11 cellular contexts compared by ENCODE assay signal in the genomic region with DNA sequence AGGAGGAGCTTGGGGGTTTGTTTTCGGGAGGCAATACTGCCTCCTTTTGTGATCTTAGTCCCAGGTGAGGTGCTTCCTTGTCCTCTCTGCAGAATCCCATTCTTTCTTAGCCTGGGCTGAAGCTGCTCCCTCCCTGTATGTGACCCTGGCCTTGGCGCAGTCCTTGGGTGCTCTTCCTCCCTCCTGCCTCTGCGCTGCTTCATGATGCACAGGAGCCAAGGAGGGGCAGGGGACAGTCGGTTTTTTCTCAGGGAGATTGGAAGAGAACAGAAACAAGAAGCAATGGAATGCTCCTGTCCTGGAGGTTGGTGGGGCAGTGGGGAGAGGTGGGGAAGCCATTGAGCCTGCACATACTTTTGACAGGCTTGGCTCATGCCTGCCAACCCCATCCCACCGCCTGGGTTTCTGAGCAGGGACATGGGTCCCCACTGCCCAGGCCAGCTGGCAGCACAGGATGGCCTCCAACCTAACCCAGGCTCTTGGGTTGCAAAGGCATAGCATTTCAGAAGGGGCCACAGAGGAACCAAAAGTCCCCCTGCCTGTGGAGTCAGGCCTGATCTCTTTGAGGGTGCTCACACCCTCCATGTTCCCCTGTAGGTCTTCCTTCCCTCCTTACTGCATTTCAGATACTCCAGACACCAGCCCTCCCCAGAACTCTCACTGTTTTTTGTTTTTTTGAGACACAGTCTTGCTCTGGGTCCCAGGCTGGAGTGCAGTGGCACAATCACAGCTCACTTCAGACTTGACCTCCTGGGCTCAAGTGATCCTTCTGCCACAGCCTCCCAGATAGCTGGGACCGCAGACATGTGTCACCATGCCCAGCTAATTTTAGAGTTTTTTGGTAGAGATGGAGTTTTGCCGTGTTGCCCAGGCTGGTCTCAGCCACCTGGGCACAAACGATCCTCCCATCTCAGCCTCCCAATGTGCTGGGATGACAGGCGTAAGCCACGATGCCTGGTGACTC. TPM values are rescaled to one million over a fixed set of nuclear protein-coding genes. Genes with fewer than 3 reads are reported as not detected.
DNase-seq lines count a peak whose midpoint lies in the region; ATAC-seq and TF ChIP-seq lines count a peak whose summit lies in the region.
"Had no signal": no experiment of that assay in that cellular context is flagged by ENCODE, and none has a peak within 500 bp of the region (broad histone marks: within the 10 kb centered on the region; RNA-seq: fewer than 3 reads in every experiment).

No MANE protein-coding gene starts in this region.

- no peak overlapping the region for H3K4me3 ChIP-seq in CD4-positive, alpha-beta memory T cell (ENCODE audit: low read length in 2 of 2)
- peak overlapping the region in 1 of 4 donors; percentile 18 for H3K4me3 ChIP-seq in gastrocnemius medialis

- TF ChIP-seq POLR2A in gastrocnemius medialis (IDR thresholded peaks at IDR 0.05), result no peak

- CTCF ChIA-PET in CD4-positive, alpha-beta memory T cell (lab: Charles Lee; ENCODE audit: partially characterized antibody), result interaction anchor here (2.0 to 3.8 kb wide), 5 partner anchors 9 to 86 kb away, joined by 7 to 33 read pairs (median 17); no protein-coding TSS in a partner anchor

- no peaks in the 10 kb centered on the region for H3K27me3 ChIP-seq in CD4-positive, alpha-beta memory T cell (ENCODE audit: insufficient read depth, low read length)
- H3K27me3 ChIP-seq in foreskin keratinocyte, result no peaks in the 10 kb centered on the region
- H3K27me3 ChIP-seq in gastrocnemius medialis, result no peaks in the 10 kb centered on the region

- intact Hi-C loops in CD4-positive, alpha-beta memory T cell (cut with micrococcal nuclease), result no loop called here
- intact Hi-C loops in gastrocnemius medialis (cut with DNase I; ENCODE audit: low total_unique reads), result loop anchor here (1.0 to 10.0 kb wide), 2 partner anchors 10 to 786 kb away; partner anchors contain the start of gene CHTOP

- H3K4me1 Mint-ChIP-seq in CD4-positive, alpha-beta memory T cell, result peaks cover 61 to 99% (median 83%) of the 10 kb centered on the region in 4 donors

- POLR2A ChIA-PET in CD4-positive, alpha-beta memory T cell (lab: Charles Lee; ENCODE audit: partially characterized antibody), result interaction anchor here (1.9 to 20.0 kb wide), 9 partner anchors 9 to 78 kb away, joined by 7 to 324 read pairs (median 17); partner anchors contain the start of gene IL6R

- ATAC-seq in foreskin keratinocyte, result no peak
- ATAC-seq in gastrocnemius medialis, result no peak
- ATAC-seq in GM18873 (IDR thresholded peaks at IDR 0.05; ENCODE audit: low FRiP score, unreplicated experiment), result no peak
- ATAC-seq in esophagus mucosa, result no peak

- H3K4me1 ChIP-seq in CD4-positive, alpha-beta memory T cell (ENCODE audit: insufficient read depth, low read length), result peaks cover 91% of the 10 kb centered on the region
- H3K4me1 ChIP-seq in foreskin keratinocyte (peaks cover 57% of the 10 kb centered on the region), gastrocnemius medialis (peaks cover 97 to 99% of the 10 kb centered on the region in 2 donors)

- no peak for DNase-seq in CD4-positive, alpha-beta memory T cell
- no peak for DNase-seq in foreskin keratinocyte
- no peak for DNase-seq in gastrocnemius medialis
- no peak for DNase-seq in NCI-H187 (lab: John Stamatoyannopoulos, UW)
- no peak for DNase-seq in hippocampal formation (lab: John Stamatoyannopoulos, UW)
- DNase-seq: activated effector memory CD4-positive, alpha-beta T cell treated with Interleukin-2 at 50 U/mL for 16 hours; NCI-H748 treated with DMSO at 0.1 percent for 48 hours had no signal

- H3K27ac Mint-ChIP-seq in CD4-positive, alpha-beta memory T cell, result peak overlapping the region; percentile 51 to 90 (median 84)

- H3K9me3 ChIP-seq in CD4-positive, alpha-beta memory T cell (ENCODE audit: control insufficient read depth in 1 of 2, low read length in 2 of 2), result no peaks in the 10 kb centered on the region
- no peaks in the 10 kb centered on the region for H3K9me3 ChIP-seq in gastrocnemius medialis

- no peak for TF ChIP-seq CTCF in VCaP (conservative IDR thresholded peaks at IDR 0.05)
- no peak for TF ChIP-seq CTCF in foreskin keratinocyte (conservative IDR thresholded peaks at IDR 0.05)
- no peak for TF ChIP-seq CTCF in gastrocnemius medialis (IDR thresholded peaks at IDR 0.05 in 4 of 5, conservative IDR thresholded peaks at IDR 0.05 in 1 of 5)

- peaks cover 24 to 32% of the 10 kb centered on the region in 2 donors for H3K36me3 Mint-ChIP-seq in CD4-positive, alpha-beta memory T cell

- no peaks in the 10 kb centered on the region for H3K9me3 Mint-ChIP-seq in CD4-positive, alpha-beta memory T cell

- in situ Hi-C loops in gastrocnemius medialis (cut with MboI; ENCODE audit: low sequenced_read_pairs in 4 of 4), result no loop called here

- H3K36me3 ChIP-seq in CD4-positive, alpha-beta memory T cell (ENCODE audit: insufficient read depth, low read length), result no peaks in the 10 kb centered on the region
- no peaks in the 10 kb centered on the region for H3K36me3 ChIP-seq in gastrocnemius medialis

- peak overlapping the region; percentile 22 for H3K27ac ChIP-seq in CD4-positive, alpha-beta memory T cell (ENCODE audit: low read depth, low read length)
- peak overlapping the region; percentile 95; the same call in 1 of the 2 replicates for H3K27ac ChIP-seq in VCaP
- peak overlapping the region; percentile 97 for H3K27ac ChIP-seq in foreskin keratinocyte
- peak overlapping the region; percentile 99 to 100 (median 100) for H3K27ac ChIP-seq in gastrocnemius medialis
- H3K27ac ChIP-seq: KMS-11 had no signal

- H3K4me3 Mint-ChIP-seq in CD4-positive, alpha-beta memory T cell, result peak overlapping the region in 6 of 8 donors; percentile 25 to 74 (median 62)

- no peaks in the 10 kb centered on the region for H3K27me3 Mint-ChIP-seq in CD4-positive, alpha-beta memory T cell

RNA-seq across cellular contexts. Expression of gene IL6R, which starts 16.1 kb away (rescaled TPM):
- 100 to 1,000 TPM; 101 to 106 TPM for total RNA-seq in CD4-positive, alpha-beta memory T cell
- polyA plus RNA-seq in CD4-positive, alpha-beta memory T cell, result 10 to 100 TPM; 54.6 to 73.0 TPM
- 17.5 and 22.5 TPM in 2 replicates for total RNA-seq in foreskin keratinocyte
- 5.8 and 6.3 TPM in 2 replicates for polyA plus RNA-seq in foreskin keratinocyte
- 100 to 1,000 TPM; 271 to 435 (median 367) TPM for total RNA-seq in gastrocnemius medialis
- 6.1 TPM for total RNA-seq in esophagus mucosa

Comparison
In these comparisons a context has a peak if more than half of its experiments do, and no peak if none do; other contexts are left out.
1. H3K27ac ChIP-seq: peak in every context shown above with its lines; median percentile 100 in gastrocnemius medialis; 97 in foreskin keratinocyte; 95 in VCaP; 22 in CD4-positive, alpha-beta memory T cell.